In the genomic region with DNA sequence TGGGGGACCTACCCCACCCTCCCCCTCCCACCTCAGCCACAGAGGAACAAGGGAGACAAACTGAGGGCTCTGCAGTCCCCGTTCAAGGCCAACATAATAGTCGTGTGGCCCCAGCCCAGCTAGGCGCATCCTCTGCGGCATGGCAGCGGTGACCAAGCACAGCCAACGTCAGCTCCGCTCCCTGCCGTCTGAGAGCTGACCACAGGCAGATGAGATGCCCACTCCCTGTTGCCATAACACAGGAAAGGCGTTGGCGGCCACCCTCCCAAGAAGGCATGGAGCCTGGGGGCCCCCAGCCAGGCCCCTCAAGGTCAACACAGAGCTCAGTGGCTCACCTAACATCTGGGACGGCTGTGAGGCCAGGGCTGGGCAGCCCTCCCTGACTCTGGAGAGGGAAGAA, we compare ENCODE assay signal across 31 cellular contexts.
"Had no signal": no experiment of that assay in that cellular context is flagged by ENCODE, and none has a peak within 500 bp of the region (broad histone marks: within the 10 kb centered on the region; RNA-seq: fewer than 3 reads in every experiment).

No MANE protein-coding gene starts in this region.

- DNase-seq: activated B cell treated with CpG ODN at 0.5 μM for 24 hours; activated CD4-positive, alpha-beta T cell treated with anti-CD3 and anti-CD28 coated beads for 48 hours; activated CD4-positive, alpha-beta T cell treated with anti-CD3 and anti-CD28 coated beads, Interleukin-2, amount 50 U/mL, for 1 hour; activated CD4-positive, alpha-beta T cell treated with anti-CD3 and anti-CD28 coated beads, Interleukin-2, amount 50 U/mL, for 48 hours; activated CD8-positive, alpha-beta memory T cell treated with anti-CD3 and anti-CD28 coated beads, Interleukin-2, amount 50 U/mL, for 48 hours; activated gamma-delta T cell; activated naive CD4-positive, alpha-beta T cell; activated naive CD4-positive, alpha-beta T cell treated with anti-CD3 and anti-CD28 coated beads, Interleukin-2, amount 10 ng/mL, durations not matched to agents 7 days and 5 days; activated naive CD8-positive, alpha-beta T cell treated with anti-CD3 and anti-CD28 coated beads, Interleukin-2, amount 10 ng/mL, durations not matched to agents 7 days and 5 days; activated T-cell treated with anti-CD3 and anti-CD28 coated beads for 4 hours; activated T-cell treated with anti-CD3 and anti-CD28 coated beads, Interleukin-2, amount 50 U/mL, for 24 hours; activated T-cell treated with anti-CD3 and anti-CD28 coated beads, Interleukin-2, amount 50 U/mL, for 72 hours; central memory CD4-positive, alpha-beta T cell; cerebellar nuclear complex; colonic mucosa; effector CD8-positive, alpha-beta T cell; esophagus squamous epithelium; foreskin melanocyte; heart right ventricle; T-helper 17 cell; T1000; WERI-Rb-1 had no signal

- FAIRE-seq: endometrium, endothelial cell of umbilical vein had no signal

- H3K27ac ChIP-seq: ascending aorta, breast epithelium, cardiac muscle cell, colonic mucosa, epithelial cell of prostate, esophagus squamous epithelium, gastroesophageal sphincter, WERI-Rb-1 had no signal

- H3K4me1 ChIP-seq: ascending aorta, breast epithelium, colonic mucosa, esophagus squamous epithelium, gastroesophageal sphincter had no signal

- H3K36me3 ChIP-seq: breast epithelium, cardiac muscle cell, colonic mucosa had no signal

- H3K4me3 ChIP-seq: ascending aorta, breast epithelium, cardiac muscle cell, colonic mucosa, esophagus squamous epithelium, gastroesophageal sphincter, heart right ventricle had no signal

- H3K27me3 ChIP-seq: ascending aorta, breast epithelium, cardiac muscle cell, colonic mucosa, esophagus squamous epithelium, gastroesophageal sphincter, heart right ventricle had no signal

- H3K9me3 ChIP-seq: ascending aorta, breast epithelium, colonic mucosa, esophagus squamous epithelium, gastroesophageal sphincter, heart right ventricle had no signal

- ATAC-seq: activated CD4-positive, CD25-positive, alpha-beta regulatory T cell treated with anti-CD3 and anti-CD28 coated beads, Interleukin-2, amount 50 U/mL, for 24 hours; activated naive CD4-positive, alpha-beta T cell treated with anti-CD3 and anti-CD28 coated beads, Interleukin-2, amount 50 U/mL, for 72 hours; activated T-cell treated with anti-CD3 and anti-CD28 coated beads, Interleukin-2, amount 50 U/mL, for 72 hours; gastroesophageal sphincter; T-helper 17 cell had no signal
